In genomic region chr7:24587853-24588252, GRCh38 we compare ENCODE assay signal across 8 cellular contexts. TPM values are rescaled to one million over a fixed set of nuclear protein-coding genes. Genes with fewer than 3 reads are reported as not detected.
DNase-seq lines count a peak whose midpoint lies in the region; ATAC-seq and TF ChIP-seq lines count a peak whose summit lies in the region.

No MANE protein-coding gene starts in this region.

- no peak overlapping the region for H3K27ac Mint-ChIP-seq in activated T-helper 1 cell treated with anti-CD3 and anti-CD28 coated beads, Interleukin-12 subunit alpha, Interleukin-12 subunit beta, Interleukin-2, Interleukin-4 antibody, amounts not matched to agents 30 ng/mL and 10 ng/mL and 1 ng/mL, durations not matched to agents 14 hours and 24 hours and 36 hours

- no peaks in the 10 kb centered on the region for H3K9me3 ChIP-seq in osteoblast (ENCODE audit: low read depth, low read length)

- in situ Hi-C loops in brain microvascular endothelial cell (cut with HindIII; ENCODE audit: low pct_ligation_motif_present, low sequenced_read_pairs) = no loop called here

- TF ChIP-seq CTCF in brain microvascular endothelial cell (IDR thresholded peaks at IDR 0.05; ENCODE audit: low read depth, low read length, missing control alignments) (peak; percentile 63), osteoblast (IDR thresholded peaks at IDR 0.05; ENCODE audit: extremely low read depth, low read depth, low read length) (peak; percentile 41)

- H3K9me3 Mint-ChIP-seq in activated T-helper 1 cell treated with anti-CD3 and anti-CD28 coated beads, Interleukin-12 subunit alpha, Interleukin-12 subunit beta, Interleukin-2, Interleukin-4 antibody, amounts not matched to agents 30 ng/mL and 10 ng/mL and 1 ng/mL, durations not matched to agents 14 hours and 24 hours and 36 hours = no peaks in the 10 kb centered on the region

- H3K36me3 ChIP-seq in brain microvascular endothelial cell (replicated peaks) = no peaks in the 10 kb centered on the region
- H3K36me3 ChIP-seq in osteoblast (ENCODE audit: insufficient read depth, low read length) = no peaks in the 10 kb centered on the region

- no peak overlapping the region for H3K4me2 ChIP-seq in osteoblast (ENCODE audit: insufficient read depth, low read length)

- intact Hi-C loops in activated T-helper 1 cell treated with anti-CD3 and anti-CD28 coated beads, Interleukin-12 subunit alpha, Interleukin-12 subunit beta, Interleukin-2, Interleukin-4 antibody, amounts not matched to agents 30 ng/mL and 10 ng/mL and 1 ng/mL, durations not matched to agents 14 hours and 24 hours and 36 hours (cut with micrococcal nuclease) = loop anchor here (5.0 kb wide), 1 partner anchor 296 kb away; no protein-coding TSS in a partner anchor

- H3K4me3 Mint-ChIP-seq in activated T-helper 1 cell treated with anti-CD3 and anti-CD28 coated beads, Interleukin-12 subunit alpha, Interleukin-12 subunit beta, Interleukin-2, Interleukin-4 antibody, amounts not matched to agents 30 ng/mL and 10 ng/mL and 1 ng/mL, durations not matched to agents 14 hours and 24 hours and 36 hours = no peak overlapping the region

- H4K20me1 ChIP-seq in osteoblast (ENCODE audit: insufficient read depth, low read length) = peaks cover 7% of the 10 kb centered on the region

- H3K4me1 Mint-ChIP-seq in activated T-helper 1 cell treated with anti-CD3 and anti-CD28 coated beads, Interleukin-12 subunit alpha, Interleukin-12 subunit beta, Interleukin-2, Interleukin-4 antibody, amounts not matched to agents 30 ng/mL and 10 ng/mL and 1 ng/mL, durations not matched to agents 14 hours and 24 hours and 36 hours (ENCODE audit: low read depth) = peaks cover 23% of the 10 kb centered on the region

- no peaks in the 10 kb centered on the region for H3K4me1 ChIP-seq in osteoblast (ENCODE audit: insufficient read depth, low read length)

- DNase-seq in activated T-helper 1 cell treated with Interleukin-2 at 50 U/mL for 16 hours (ENCODE audit: low read depth) (peak; percentile 22), SHP77 (lab: John Stamatoyannopoulos, UW) (peak; percentile 44 to 54), brain microvascular endothelial cell (no peak), osteoblast (ENCODE audit: insufficient read length, low spot score, missing footprints) (no peak), hepatic stellate cell (ENCODE audit: low spot score) (no peak), ecto neural progenitor cell (ENCODE audit: low spot score) (no peak)
- no peak for DNase-seq in activated T-helper 1 cell treated with anti-CD3 and anti-CD28 coated beads, Interleukin-12 subunit alpha, Interleukin-12 subunit beta, Interleukin-2, Interleukin-4 antibody, amounts not matched to agents 30 ng/mL and 10 ng/mL and 1 ng/mL, durations not matched to agents 14 hours and 24 hours and 36 hours (ENCODE audit: low spot score)

- H3K27ac ChIP-seq in brain microvascular endothelial cell (no peak overlapping the region), osteoblast (ENCODE audit: low read depth, low read length) (no peak overlapping the region)

- H3K36me3 Mint-ChIP-seq in activated T-helper 1 cell treated with anti-CD3 and anti-CD28 coated beads, Interleukin-12 subunit alpha, Interleukin-12 subunit beta, Interleukin-2, Interleukin-4 antibody, amounts not matched to agents 30 ng/mL and 10 ng/mL and 1 ng/mL, durations not matched to agents 14 hours and 24 hours and 36 hours (ENCODE audit: low read depth) = peaks cover 3% of the 10 kb centered on the region

- ATAC-seq in HG02981 (IDR thresholded peaks at IDR 0.05; ENCODE audit: unreplicated experiment) = peak; percentile 59

- peaks cover 64% of the 10 kb centered on the region for H3K79me2 ChIP-seq in osteoblast (ENCODE audit: insufficient read depth, low read length)

- no peaks in the 10 kb centered on the region for H3K27me3 ChIP-seq in brain microvascular endothelial cell (replicated peaks)
- H3K27me3 ChIP-seq in osteoblast (ENCODE audit: insufficient read depth, low read length) = no peaks in the 10 kb centered on the region

- H3K4me3 ChIP-seq in brain microvascular endothelial cell (ENCODE audit: low read depth, low read length) (no peak overlapping the region), osteoblast (ENCODE audit: insufficient read depth, low read length) (no peak overlapping the region)

- H2AFZ ChIP-seq in osteoblast (ENCODE audit: low read length) = no peak overlapping the region

- peaks cover 1% of the 10 kb centered on the region for H3K27me3 Mint-ChIP-seq in activated T-helper 1 cell treated with anti-CD3 and anti-CD28 coated beads, Interleukin-12 subunit alpha, Interleukin-12 subunit beta, Interleukin-2, Interleukin-4 antibody, amounts not matched to agents 30 ng/mL and 10 ng/mL and 1 ng/mL, durations not matched to agents 14 hours and 24 hours and 36 hours (ENCODE audit: insufficient read depth)

RNA-seq across cellular contexts. Expression of gene PALS2, which starts 14.6 kb away (rescaled TPM):
- total RNA-seq in activated T-helper 1 cell treated with anti-CD3 and anti-CD28 coated beads, Interleukin-12 subunit alpha, Interleukin-12 subunit beta, Interleukin-2, Interleukin-4 antibody, amounts not matched to agents 30 ng/mL and 10 ng/mL and 1 ng/mL, durations not matched to agents 14 hours and 24 hours and 36 hours = 34.9 and 42.2 TPM in 2 replicates
- total RNA-seq in osteoblast = 53.3 and 63.3 TPM in 2 replicates

Comparison
In these comparisons a context has a peak if more than half of its experiments do, and no peak if none do; other contexts are left out.
1. DNase-seq: peak in activated T-helper 1 cell treated with Interleukin-2 at 50 U/mL for 16 hours (single experiment) and SHP77 (2 of 2); none in activated T-helper 1 cell treated with anti-CD3 and anti-CD28 coated beads, Interleukin-12 subunit alpha, Interleukin-12 subunit beta, Interleukin-2, Interleukin-4 antibody, amounts not matched to agents 30 ng/mL and 10 ng/mL and 1 ng/mL, durations not matched to agents 14 hours and 24 hours and 36 hours (single experiment), brain microvascular endothelial cell (single experiment), osteoblast (single experiment), hepatic stellate cell (single experiment) and ecto neural progenitor cell (single experiment).